Comparison of ENCODE assay signal across 15 cellular contexts in genomic region chr12:54330442-54330841, GRCh38. TPM values are rescaled to one million over a fixed set of nuclear protein-coding genes. Genes with fewer than 3 reads are reported as not detected.
A peak's percentile ranks its signal among the peaks of the same experiment; 100 is the strongest.
DNase-seq lines count a peak whose midpoint lies in the region; ATAC-seq, FAIRE-seq and TF ChIP-seq lines count a peak whose summit lies in the region.
"Had no signal": no experiment of that assay in that cellular context is flagged by ENCODE, and none has a peak within 500 bp of the region (broad histone marks: within the 10 kb centered on the region; RNA-seq: fewer than 3 reads in every experiment).

No MANE protein-coding gene starts in this region.

- no peak for DNase-seq in activated T-cell treated with anti-CD3 and anti-CD28 coated beads, Interleukin-2, amount 50 U/mL, for 72 hours
- DNase-seq in activated T-cell treated with anti-CD3 and anti-CD28 coated beads for 4 hours (no peak), keratinocyte (ENCODE audit: low read depth, low spot score) (no peak), spleen (no peak), heart right ventricle (no peak), GM13976 (ENCODE audit: low spot score) (no peak)
- no peak for DNase-seq in activated CD4-positive, alpha-beta memory T cell treated with anti-CD3 and anti-CD28 coated beads for 36 hours
- DNase-seq: DMS153, NCI-H2107, ovary, Right ventricle myocardium superior had no signal

- CTCF ChIA-PET in activated CD4-positive, alpha-beta memory T cell treated with anti-CD3 and anti-CD28 coated beads for 36 hours (lab: Charles Lee), result interaction anchor here (1.8 to 3.5 kb wide), 3 partner anchors 27 to 38 kb away, joined by 4 to 11 read pairs (median 5); no protein-coding TSS in a partner anchor

- peak overlapping the region; percentile 93 for H3K27ac Mint-ChIP-seq in activated T-cell treated with anti-CD3 and anti-CD28 coated beads, Interleukin-2, amount 50 U/mL, for 72 hours
- H3K27ac Mint-ChIP-seq in activated CD4-positive, alpha-beta memory T cell treated with anti-CD3 and anti-CD28 coated beads for 36 hours, result peak overlapping the region; percentile 71

- no peaks in the 10 kb centered on the region for H4K20me1 ChIP-seq in keratinocyte (ENCODE audit: control insufficient read depth, extremely low read depth, insufficient read depth, low read length)

- in situ Hi-C loops in GM13976 (cut with MboI; ENCODE audit: low sequenced_read_pairs, unreplicated experiment), result no loop called here

- dilution Hi-C loops in keratinocyte (cut with MboI; ENCODE audit: extremely low pct_ligation_motif_present, low sequenced_read_pairs), result no loop called here

- peaks cover 0 to 2% of the 10 kb centered on the region in 2 donors for H3K36me3 Mint-ChIP-seq in activated T-cell treated with anti-CD3 and anti-CD28 coated beads, Interleukin-2, amount 50 U/mL, for 72 hours (ENCODE audit: insufficient read depth in 2 of 2)
- peaks cover 2% of the 10 kb centered on the region for H3K36me3 Mint-ChIP-seq in activated CD4-positive, alpha-beta memory T cell treated with anti-CD3 and anti-CD28 coated beads for 36 hours

- intact Hi-C loops in activated CD4-positive, alpha-beta memory T cell treated with anti-CD3 and anti-CD28 coated beads for 36 hours (cut with micrococcal nuclease), result no loop called here
- intact Hi-C loops in spleen (cut with DNase I; ENCODE audit: low total_unique reads) (no loop called here), heart right ventricle (cut with DNase I) (no loop called here)

- H2AFZ ChIP-seq in keratinocyte (ENCODE audit: control insufficient read depth, low read length), result no peak overlapping the region

- H3K9ac ChIP-seq in keratinocyte (ENCODE audit: control insufficient read depth, extremely low read depth, insufficient read depth, low read length), result no peak overlapping the region

- no peaks in the 10 kb centered on the region for H3K9me3 Mint-ChIP-seq in activated T-cell treated with anti-CD3 and anti-CD28 coated beads, Interleukin-2, amount 50 U/mL, for 72 hours
- H3K9me3 Mint-ChIP-seq in activated CD4-positive, alpha-beta memory T cell treated with anti-CD3 and anti-CD28 coated beads for 36 hours, result no peaks in the 10 kb centered on the region

- ATAC-seq in activated T-cell treated with anti-CD3 and anti-CD28 coated beads, Interleukin-2, amount 50 U/mL, for 72 hours (replicated peaks in 1 of 2), result no peak
- ATAC-seq in GM18858 (IDR thresholded peaks at IDR 0.05; ENCODE audit: unreplicated experiment) (no peak), heart right ventricle (no peak)

- H3K79me2 ChIP-seq in keratinocyte (ENCODE audit: control insufficient read depth, insufficient read depth, low read length), result peaks cover 48% of the 10 kb centered on the region

- H3K36me3 ChIP-seq in keratinocyte (ENCODE audit: control insufficient read depth in 2 of 2, extremely low read depth in 1 of 2, insufficient read depth in 2 of 2, low read length in 2 of 2) (peaks cover 3 to 10% of the 10 kb centered on the region in 2 experiments), spleen (peaks cover 0 to 32% (median 7%) of the 10 kb centered on the region in 6 donors), heart right ventricle (peaks cover 0 to 39% (median 0%) of the 10 kb centered on the region in 9 donors)
- H3K36me3 ChIP-seq: ovary, thoracic aorta had no signal

- H3K4me1 ChIP-seq in keratinocyte (ENCODE audit: control insufficient read depth, extremely low read depth, insufficient read depth, low read length) (peaks cover 20% of the 10 kb centered on the region), spleen (peaks cover 40 to 99% (median 69%) of the 10 kb centered on the region in 6 donors), heart right ventricle (peaks cover 3 to 70% (median 54%) of the 10 kb centered on the region in 9 donors)

- peak overlapping the region; percentile 15 for H3K27ac ChIP-seq in keratinocyte (ENCODE audit: control insufficient read depth, insufficient read depth, low read length)
- H3K27ac ChIP-seq in spleen, result peak overlapping the region in 5 of 8 donors; percentile 27 to 71 (median 38)
- H3K27ac ChIP-seq in heart right ventricle, result peak overlapping the region in 1 of 10 donors; percentile 3
- H3K27ac ChIP-seq: coronary artery, ovary, thoracic aorta had no signal

- H3K4me2 ChIP-seq in keratinocyte (ENCODE audit: control insufficient read depth, extremely low read depth, insufficient read depth, low read depth, low read length), result peak overlapping the region; percentile 19

- FAIRE-seq in keratinocyte (lab: Jason Lieb, UNC), result no peak

- no peaks in the 10 kb centered on the region for H3K27me3 ChIP-seq in keratinocyte (ENCODE audit: control insufficient read depth, extremely low read depth, insufficient read depth, low read length)
- no peaks in the 10 kb centered on the region for H3K27me3 ChIP-seq in spleen (replicated peaks in 1 of 7)
- H3K27me3 ChIP-seq in heart right ventricle, result no peaks in the 10 kb centered on the region
- H3K27me3 ChIP-seq: ovary had no signal

- WGBS in spleen, 5 donors, result 79 to 91% (median 86%) methylated on average over 3 of the region's 3 CpGs
- 63 to 71% methylated on average over 3 of the region's 3 CpGs for WGBS in heart right ventricle, 2 donors

- TF ChIP-seq CTCF in keratinocyte (optimal IDR thresholded peaks at IDR 0.05 in 1 of 3, IDR thresholded peaks at IDR 0.05 in 1 of 3, conservative IDR thresholded peaks at IDR 0.05 in 1 of 3; ENCODE audit: extremely low read depth in 1 of 3, insufficient read depth in 2 of 3, low read length in 3 of 3), result no peak
- no peak for TF ChIP-seq CTCF in spleen (IDR thresholded peaks at IDR 0.05 in 8 of 11, conservative IDR thresholded peaks at IDR 0.05 in 3 of 11)
- no peak for TF ChIP-seq CTCF in heart right ventricle (IDR thresholded peaks at IDR 0.05)
- no peak for TF ChIP-seq CTCF in GM13976 (IDR thresholded peaks at IDR 0.05; ENCODE audit: borderline replicate concordance, control extremely low read depth, extremely low read depth, insufficient read depth, missing control alignments)

- no peak overlapping the region for H3K4me3 ChIP-seq in keratinocyte (ENCODE audit: control insufficient read depth in 2 of 3, extremely low read depth in 1 of 3, insufficient read depth in 2 of 3, low read depth in 1 of 3, low read length in 3 of 3)
- no peak overlapping the region for H3K4me3 ChIP-seq in spleen
- H3K4me3 ChIP-seq in heart right ventricle, result no peak overlapping the region
- H3K4me3 ChIP-seq: coronary artery, ovary, thoracic aorta had no signal

- no peak overlapping the region for H3K4me3 Mint-ChIP-seq in activated T-cell treated with anti-CD3 and anti-CD28 coated beads, Interleukin-2, amount 50 U/mL, for 72 hours
- no peak overlapping the region for H3K4me3 Mint-ChIP-seq in activated CD4-positive, alpha-beta memory T cell treated with anti-CD3 and anti-CD28 coated beads for 36 hours

- no peak for TF ChIP-seq POLR2A in spleen (IDR thresholded peaks at IDR 0.05)

- H3K9me3 ChIP-seq in keratinocyte (ENCODE audit: control insufficient read depth, low read depth, low read length), result no peaks in the 10 kb centered on the region
- no peaks in the 10 kb centered on the region for H3K9me3 ChIP-seq in spleen
- no peaks in the 10 kb centered on the region for H3K9me3 ChIP-seq in heart right ventricle
- H3K9me3 ChIP-seq: ovary, thoracic aorta had no signal

- H3K27me3 Mint-ChIP-seq in activated T-cell treated with anti-CD3 and anti-CD28 coated beads, Interleukin-2, amount 50 U/mL, for 72 hours (ENCODE audit: low read depth), result no peaks in the 10 kb centered on the region
- no peaks in the 10 kb centered on the region for H3K27me3 Mint-ChIP-seq in activated CD4-positive, alpha-beta memory T cell treated with anti-CD3 and anti-CD28 coated beads for 36 hours

- POLR2A ChIA-PET in activated CD4-positive, alpha-beta memory T cell treated with anti-CD3 and anti-CD28 coated beads for 36 hours (lab: Charles Lee), result no interaction called here

- peaks cover 56% of the 10 kb centered on the region for H3K4me1 Mint-ChIP-seq in activated T-cell treated with anti-CD3 and anti-CD28 coated beads, Interleukin-2, amount 50 U/mL, for 72 hours (ENCODE audit: low read depth)
- H3K4me1 Mint-ChIP-seq in activated CD4-positive, alpha-beta memory T cell treated with anti-CD3 and anti-CD28 coated beads for 36 hours (ENCODE audit: low read depth), result peaks cover 49% of the 10 kb centered on the region

- H3K9me1 ChIP-seq in keratinocyte (ENCODE audit: control insufficient read depth, extremely low read depth, insufficient read depth, low read length), result no peaks in the 10 kb centered on the region

RNA-seq across cellular contexts. Expression of gene COPZ1, which starts 5.5 kb away (rescaled TPM):
- total RNA-seq in activated T-cell treated with anti-CD3 and anti-CD28 coated beads, Interleukin-2, amount 50 U/mL, for 72 hours, result 100 to 1,000 TPM; 124 to 135 TPM
- 100 to 1,000 TPM in 1 of 2 experiments, 10 to 100 TPM in 1; 99.0 to 110 TPM for total RNA-seq in activated CD4-positive, alpha-beta memory T cell treated with anti-CD3 and anti-CD28 coated beads for 36 hours
- polyA plus RNA-seq in keratinocyte (208 to 280 TPM (median 237 TPM) in 3 replicates), spleen (10 to 100 TPM; 55.4 to 80.2 (median 76.4) TPM), heart right ventricle (100 to 1,000 TPM in 1 of 2 donors, 10 to 100 TPM in 1; 64.0 to 152 TPM)
- 136 TPM for polyA plus RNA-seq in keratinocyte (2011; ENCODE audit: low read depth)
- 168 and 272 TPM in 2 replicates for polyA plus RNA-seq in keratinocyte (2011; cell fraction: cytosol; rRNA removed)
- polyA plus RNA-seq in keratinocyte (2011; cell fraction: nucleus; rRNA removed), result 102 and 115 TPM in 2 replicates
- polyA plus RNA-seq in keratinocyte (2012; ENCODE audit: low replicate concordance), result 182 and 216 TPM in 2 replicates
- 51.4 to 134 TPM (median 129 TPM) in 3 replicates for polyA minus RNA-seq in keratinocyte
- 164 TPM for polyA minus RNA-seq in keratinocyte (2011; cell fraction: cytosol; rRNA and poly(A)+ RNA removed)
- polyA minus RNA-seq in keratinocyte (2011; cell fraction: nucleus; rRNA and poly(A)+ RNA removed), result 44.7 and 81.6 TPM in 2 replicates
- total RNA-seq in spleen (10 to 100 TPM; 59.3 to 99.1 (median 92.8) TPM), heart right ventricle (100 to 1,000 TPM; 111 to 143 (median 131) TPM)

RNA-seq across cellular contexts. Expression of gene NFE2, which starts 29.6 kb away (rescaled TPM):
- total RNA-seq in activated T-cell treated with anti-CD3 and anti-CD28 coated beads, Interleukin-2, amount 50 U/mL, for 72 hours, result under 1 TPM in 1 of 2 donors, not detected in 1; 0.19 TPM
- not detected for total RNA-seq in activated CD4-positive, alpha-beta memory T cell treated with anti-CD3 and anti-CD28 coated beads for 36 hours
- 0.09 to 0.42 TPM (median 0.25 TPM) in 3 replicates for polyA plus RNA-seq in keratinocyte
- polyA plus RNA-seq in keratinocyte (2011; ENCODE audit: low read depth), result not detected
- 0.16 and 0.19 TPM in 2 replicates for polyA plus RNA-seq in keratinocyte (2011; cell fraction: cytosol; rRNA removed)
- 0.20 and 0.22 TPM in 2 replicates for polyA plus RNA-seq in keratinocyte (2011; cell fraction: nucleus; rRNA removed)
- 0.06 and 0.17 TPM in 2 replicates for polyA plus RNA-seq in keratinocyte (2012; ENCODE audit: low replicate concordance)
- 0.10 TPM in 1 of 3 replicates, not detected in the others for polyA minus RNA-seq in keratinocyte
- polyA minus RNA-seq in keratinocyte (2011; cell fraction: cytosol; rRNA and poly(A)+ RNA removed), result not detected
- not detected in 2 replicates for polyA minus RNA-seq in keratinocyte (2011; cell fraction: nucleus; rRNA and poly(A)+ RNA removed)
- 10 to 100 TPM; 14.1 to 93.7 (median 45.0) TPM for total RNA-seq in spleen
- polyA plus RNA-seq in spleen, result 10 to 100 TPM in 2 of 3 donors, 1 to 10 TPM in 1; 2.4 to 17.5 (median 14.7) TPM
- 1 to 10 TPM in 1 of 10 donors, under 1 TPM in 8, not detected in 1; 0.17 to 1.4 (median 0.50) TPM for total RNA-seq in heart right ventricle
- polyA plus RNA-seq in heart right ventricle, result under 1 TPM in 1 of 2 donors, not detected in 1; 0.28 TPM

RNA-seq across cellular contexts. Expression of gene GPR84, which starts 33.8 kb away (rescaled TPM):
- total RNA-seq in activated T-cell treated with anti-CD3 and anti-CD28 coated beads, Interleukin-2, amount 50 U/mL, for 72 hours, result 10 to 100 TPM in 1 of 2 donors, 1 to 10 TPM in 1; 3.8 to 16.0 TPM
- total RNA-seq in activated CD4-positive, alpha-beta memory T cell treated with anti-CD3 and anti-CD28 coated beads for 36 hours, result 1 to 10 TPM; 2.4 to 2.6 TPM
- polyA plus RNA-seq in keratinocyte (0.08 to 0.17 TPM (median 0.12 TPM) in 3 replicates), spleen (under 1 TPM; 0.35 to 0.47 (median 0.39) TPM), heart right ventricle (under 1 TPM in 1 of 2 donors, not detected in 1; 0.45 TPM)
- 0.39 TPM for polyA plus RNA-seq in keratinocyte (2011; ENCODE audit: low read depth)
- polyA plus RNA-seq in keratinocyte (2011; cell fraction: cytosol; rRNA removed), result not detected in 2 replicates
- 1.2 and 1.7 TPM in 2 replicates for polyA plus RNA-seq in keratinocyte (2011; cell fraction: nucleus; rRNA removed)
- polyA plus RNA-seq in keratinocyte (2012; ENCODE audit: low replicate concordance), result 0.07 and 0.93 TPM in 2 replicates
- 0.70 TPM in 1 of 3 replicates, not detected in the others for polyA minus RNA-seq in keratinocyte
- not detected for polyA minus RNA-seq in keratinocyte (2011; cell fraction: cytosol; rRNA and poly(A)+ RNA removed)
- 0.21 and 0.39 TPM in 2 replicates for polyA minus RNA-seq in keratinocyte (2011; cell fraction: nucleus; rRNA and poly(A)+ RNA removed)
- total RNA-seq in spleen (10 to 100 TPM in 1 of 7 donors, 1 to 10 TPM in 5, under 1 TPM in 1; 0.97 to 12.5 (median 2.9) TPM), heart right ventricle (1 to 10 TPM in 1 of 10 donors, under 1 TPM in 3, not detected in 6; 0.15 to 2.9 (median 0.25) TPM)
- total RNA-seq: M059J, Right ventricle myocardium superior had no signal

RNA-seq across cellular contexts. Expression of gene HNRNPA1, which starts 49.9 kb away (rescaled TPM):
- 1,000 to 10,000 TPM; 1,863 to 1,950 TPM for total RNA-seq in activated T-cell treated with anti-CD3 and anti-CD28 coated beads, Interleukin-2, amount 50 U/mL, for 72 hours
- total RNA-seq in activated CD4-positive, alpha-beta memory T cell treated with anti-CD3 and anti-CD28 coated beads for 36 hours, result 1,000 to 10,000 TPM; 2,070 to 2,080 TPM
- polyA plus RNA-seq in keratinocyte (269 to 1,061 TPM (median 583 TPM) in 3 replicates), spleen (1,000 to 10,000 TPM; 1,074 to 1,168 (median 1,166) TPM), heart right ventricle (100 to 1,000 TPM; 353 to 641 TPM)
- 866 TPM for polyA plus RNA-seq in keratinocyte (2011; ENCODE audit: low read depth)
- 514 and 556 TPM in 2 replicates for polyA plus RNA-seq in keratinocyte (2011; cell fraction: cytosol; rRNA removed)
- polyA plus RNA-seq in keratinocyte (2011; cell fraction: nucleus; rRNA removed), result 391 and 470 TPM in 2 replicates
- 660 and 1,102 TPM in 2 replicates for polyA plus RNA-seq in keratinocyte (2012; ENCODE audit: low replicate concordance)
- polyA minus RNA-seq in keratinocyte, result 134 to 550 TPM (median 267 TPM) in 3 replicates
- polyA minus RNA-seq in keratinocyte (2011; cell fraction: cytosol; rRNA and poly(A)+ RNA removed), result 319 TPM
- 117 and 201 TPM in 2 replicates for polyA minus RNA-seq in keratinocyte (2011; cell fraction: nucleus; rRNA and poly(A)+ RNA removed)
- total RNA-seq in spleen (100 to 1,000 TPM; 511 to 957 (median 742) TPM), heart right ventricle (100 to 1,000 TPM; 419 to 538 (median 462) TPM)

RNA-seq across cellular contexts. Expression of gene CBX5, which starts 50.5 kb away (rescaled TPM):
- total RNA-seq in activated T-cell treated with anti-CD3 and anti-CD28 coated beads, Interleukin-2, amount 50 U/mL, for 72 hours, result 100 to 1,000 TPM in 1 of 2 donors, 10 to 100 TPM in 1; 89.4 to 108 TPM
- total RNA-seq in activated CD4-positive, alpha-beta memory T cell treated with anti-CD3 and anti-CD28 coated beads for 36 hours, result 100 to 1,000 TPM; 132 to 138 TPM
- polyA plus RNA-seq in keratinocyte, result 15.5 to 25.8 TPM (median 23.3 TPM) in 3 replicates
- 20.2 TPM for polyA plus RNA-seq in keratinocyte (2011; ENCODE audit: low read depth)
- 9.9 and 17.5 TPM in 2 replicates for polyA plus RNA-seq in keratinocyte (2011; cell fraction: cytosol; rRNA removed)
- 19.6 and 22.4 TPM in 2 replicates for polyA plus RNA-seq in keratinocyte (2011; cell fraction: nucleus; rRNA removed)
- polyA plus RNA-seq in keratinocyte (2012; ENCODE audit: low replicate concordance), result 9.0 and 20.1 TPM in 2 replicates
- polyA minus RNA-seq in keratinocyte, result 32.0 to 66.7 TPM (median 33.1 TPM) in 3 replicates
- 20.5 TPM for polyA minus RNA-seq in keratinocyte (2011; cell fraction: cytosol; rRNA and poly(A)+ RNA removed)
- 14.8 and 32.6 TPM in 2 replicates for polyA minus RNA-seq in keratinocyte (2011; cell fraction: nucleus; rRNA and poly(A)+ RNA removed)
- 10 to 100 TPM; 37.2 to 60.3 (median 48.2) TPM for total RNA-seq in spleen
- 1 to 10 TPM; 6.5 to 8.8 (median 6.5) TPM for polyA plus RNA-seq in spleen
- total RNA-seq in heart right ventricle, result 10 to 100 TPM; 44.4 to 53.5 (median 49.7) TPM
- polyA plus RNA-seq in heart right ventricle, result 10 to 100 TPM; 13.4 to 19.2 TPM

Comparison
In these comparisons a context has a peak if more than half of its experiments do, and no peak if none do; other contexts are left out.
1. RNA of gene NFE2, which starts 29.6 kb away (total RNA-seq): 14.1 to 93.7 TPM in spleen; 0.17 to 1.4 TPM in heart right ventricle, 0.19 TPM in activated T-cell treated with anti-CD3 and anti-CD28 coated beads, Interleukin-2, amount 50 U/mL, for 72 hours and not detected in activated CD4-positive, alpha-beta memory T cell treated with anti-CD3 and anti-CD28 coated beads for 36 hours; every median in the first group is over 4 times any median in the second.